In the genomic region with DNA sequence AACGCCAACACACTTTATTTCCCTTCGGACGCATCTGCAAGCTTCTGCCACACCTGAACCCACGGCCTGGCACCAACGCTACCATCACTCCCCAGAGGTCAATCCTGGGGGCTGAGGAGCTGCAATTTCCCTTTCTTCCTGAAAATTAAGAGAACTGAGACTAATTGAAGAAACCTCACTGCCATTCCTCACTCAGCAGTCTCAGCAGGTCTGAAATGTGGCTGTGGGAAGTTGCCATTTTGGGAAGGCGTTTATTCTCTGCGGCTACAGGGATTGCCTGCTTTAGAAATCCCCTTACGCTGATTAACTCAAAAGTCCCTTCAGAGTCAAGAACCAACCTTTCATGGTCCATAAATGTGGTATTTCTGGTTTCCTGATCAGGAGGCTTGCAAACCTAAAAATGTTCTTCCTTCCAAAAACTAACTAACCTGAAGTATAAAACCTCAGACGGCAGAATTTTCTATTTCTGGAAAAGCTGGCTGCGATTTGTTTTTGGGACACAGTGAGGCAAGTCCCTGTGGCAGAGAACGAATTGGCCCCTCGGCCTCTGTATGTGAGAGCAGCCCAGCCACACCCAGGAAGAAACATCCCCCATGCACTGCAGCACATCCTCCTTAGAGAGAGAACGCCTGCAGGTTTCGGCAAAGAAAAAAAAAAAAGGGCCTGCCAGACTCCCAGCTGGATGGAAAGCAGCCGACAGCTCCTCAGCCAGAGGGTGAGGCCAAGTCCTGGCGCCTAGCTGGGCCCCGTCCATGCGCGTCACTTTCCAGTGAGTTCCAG, we compare ENCODE assay signal across 7 cellular contexts.
A peak's percentile ranks its signal among the peaks of the same experiment; 100 is the strongest.
DNase-seq lines count a peak whose midpoint lies in the region; ATAC-seq and TF ChIP-seq lines count a peak whose summit lies in the region.
"Not testable (repeated sequence)": the region's sequence is repeated elsewhere in the genome, so short reads cannot be mapped to it uniquely, and the experiment has no call there.

No MANE protein-coding gene starts in this region.

- H3K4me1 ChIP-seq in OCI-LY7 (ENCODE audit: insufficient read depth, low read length, poor library complexity, severe bottlenecking) = peaks cover 26% of the 10 kb centered on the region
- H3K4me1 ChIP-seq in heart left ventricle = not testable (repeated sequence)

- intact Hi-C loops in OCI-LY7 (cut with micrococcal nuclease; ENCODE audit: unreplicated experiment); activated CD4-positive, alpha-beta T cell treated with anti-CD3 and anti-CD28 coated beads, Interleukin-2, amount 10 ng/mL, durations not matched to agents 24 days and 14 days (cut with micrococcal nuclease); heart left ventricle (cut with DNase I); natural killer cell (cut with micrococcal nuclease): not testable (repeated sequence)

- ATAC-seq in GM18502 (IDR thresholded peaks at IDR 0.05; ENCODE audit: poor library complexity, unreplicated experiment) (peak; percentile 46), heart left ventricle (peak; percentile 4 to 32 (median 29)), natural killer cell (peak in 2 of 3 donors; percentile 10 to 15)

- CTCF ChIA-PET in OCI-LY7 (lab: Charles Lee; ENCODE audit: unreplicated experiment) = not testable (repeated sequence)

- not testable (repeated sequence) for H3K36me3 ChIP-seq in OCI-LY7 (ENCODE audit: insufficient read depth, low read length); heart left ventricle

- not testable (repeated sequence) for DNase-seq in OCI-LY7 (ENCODE audit: low spot score); natural killer cell
- DNase-seq in activated CD4-positive, alpha-beta T cell treated with anti-CD3 and anti-CD28 coated beads, Interleukin-2, amount 10 ng/mL, durations not matched to agents 24 days and 14 days = peak; percentile 58
- peak; percentile 47 for DNase-seq in activated effector memory CD4-positive, alpha-beta T cell treated with anti-CD3 and anti-CD28 coated beads, Interleukin-2, amount 50 U/mL, for 16 hours
- DNase-seq in central memory CD4-positive, alpha-beta T cell = peak; percentile 16
- DNase-seq in heart left ventricle = peak in 1 of 5 donors; percentile 3

- peak overlapping the region; percentile 25 for H3K27ac ChIP-seq in OCI-LY7 (ENCODE audit: low read depth, low read length, poor library complexity, severe bottlenecking)
- H3K27ac ChIP-seq in heart left ventricle = not testable (repeated sequence)

- H4K20me1 ChIP-seq in OCI-LY7 (ENCODE audit: insufficient read depth, low read length) = not testable (repeated sequence)

- POLR2A ChIA-PET in OCI-LY7 (lab: Charles Lee) = not testable (repeated sequence)

- H3K4me3 ChIP-seq in OCI-LY7 (ENCODE audit: low read depth, low read length, poor library complexity, severe bottlenecking); heart left ventricle: not testable (repeated sequence)

- TF ChIP-seq POLR2A in heart left ventricle (IDR thresholded peaks at IDR 0.05) = not testable (repeated sequence)

- TF ChIP-seq CTCF in OCI-LY7 (conservative IDR thresholded peaks at IDR 0.05; ENCODE audit: low read length); heart left ventricle (IDR thresholded peaks at IDR 0.05); natural killer cell (IDR thresholded peaks at IDR 0.05): not testable (repeated sequence)

- H3K9me2 ChIP-seq in OCI-LY7 (ENCODE audit: insufficient read depth, low read length) = not testable (repeated sequence)

- not testable (repeated sequence) for H3K36me3 Mint-ChIP-seq in activated CD4-positive, alpha-beta T cell treated with anti-CD3 and anti-CD28 coated beads, Interleukin-2, amount 10 ng/mL, durations not matched to agents 24 days and 14 days (ENCODE audit: low read depth); natural killer cell

- H3K9me3 Mint-ChIP-seq in activated CD4-positive, alpha-beta T cell treated with anti-CD3 and anti-CD28 coated beads, Interleukin-2, amount 10 ng/mL, durations not matched to agents 24 days and 14 days; natural killer cell: not testable (repeated sequence)

- H2AFZ ChIP-seq in OCI-LY7 (ENCODE audit: low read length) = not testable (repeated sequence)

- BruUV-seq in OCI-LY7 (replicated peaks; lab: Mats Ljungman, UMichigan) = TSS peak; percentile 87

- H3K27ac Mint-ChIP-seq in activated CD4-positive, alpha-beta T cell treated with anti-CD3 and anti-CD28 coated beads, Interleukin-2, amount 10 ng/mL, durations not matched to agents 24 days and 14 days; natural killer cell: not testable (repeated sequence)

- H3K79me2 ChIP-seq in OCI-LY7 (ENCODE audit: insufficient read depth, low read depth, low read length) = not testable (repeated sequence)

- not testable (repeated sequence) for H3K27me3 Mint-ChIP-seq in activated CD4-positive, alpha-beta T cell treated with anti-CD3 and anti-CD28 coated beads, Interleukin-2, amount 10 ng/mL, durations not matched to agents 24 days and 14 days; natural killer cell (ENCODE audit: low read depth in 2 of 2)

- H3K4me3 Mint-ChIP-seq in activated CD4-positive, alpha-beta T cell treated with anti-CD3 and anti-CD28 coated beads, Interleukin-2, amount 10 ng/mL, durations not matched to agents 24 days and 14 days; natural killer cell: not testable (repeated sequence)

- WGBS in heart left ventricle, 4 donors = 85 to 86% methylated on average over 2 of the region's 19 CpGs; no CpG with 5 or more reads in 2 of the 4 donors

- H3K4me2 ChIP-seq in OCI-LY7 (ENCODE audit: low read length) = not testable (repeated sequence)

- H3K4me1 Mint-ChIP-seq in activated CD4-positive, alpha-beta T cell treated with anti-CD3 and anti-CD28 coated beads, Interleukin-2, amount 10 ng/mL, durations not matched to agents 24 days and 14 days; natural killer cell: not testable (repeated sequence)

- H3K27me3 ChIP-seq in heart left ventricle = not testable (repeated sequence)

- not testable (repeated sequence) for H3K9me3 ChIP-seq in OCI-LY7 (ENCODE audit: low read length); heart left ventricle
